15 cellular contexts compared by ENCODE assay signal in genomic region chr5:83972909-83973308, GRCh38.
"Had no signal": no experiment of that assay in that cellular context is flagged by ENCODE, and none has a peak within 500 bp of the region (broad histone marks: within the 10 kb centered on the region; RNA-seq: fewer than 3 reads in every experiment).

No MANE protein-coding gene starts in this region.

- H3K4me3 ChIP-seq: esophagus muscularis mucosa, gastrocnemius medialis, right atrium auricular region, thyroid gland had no signal

- H3K4me3 Mint-ChIP-seq: immature natural killer cell; naive thymus-derived CD4-positive, alpha-beta T cell; type B pancreatic cell had no signal

- H3K9me3 Mint-ChIP-seq: type B pancreatic cell had no signal

- H3K27me3 ChIP-seq: esophagus muscularis mucosa, gastrocnemius medialis, neutrophil, right atrium auricular region, thyroid gland had no signal

- ATAC-seq: gastrocnemius medialis; left colon; naive thymus-derived CD4-positive, alpha-beta T cell had no signal

- H3K27ac Mint-ChIP-seq: immature natural killer cell; naive thymus-derived CD4-positive, alpha-beta T cell; type B pancreatic cell had no signal

- DNase-seq: effector memory CD4-positive, alpha-beta T cell; gastrocnemius medialis; immature natural killer cell; left colon; naive thymus-derived CD4-positive, alpha-beta T cell; small intestine; stimulated activated CD4-positive, alpha-beta T cell treated with anti-CD3 and anti-CD28 coated beads, Interleukin-12 subunit alpha, Interleukin-12 subunit beta, amount 100 ng/mL, for 4 hours; stimulated activated naive CD4-positive, alpha-beta T cell treated with Interleukin-2 at 50 U/mL for 16 hours; thyroid gland had no signal

- H3K27me3 Mint-ChIP-seq: naive thymus-derived CD4-positive, alpha-beta T cell; type B pancreatic cell had no signal

- H3K4me1 Mint-ChIP-seq: immature natural killer cell; naive thymus-derived CD4-positive, alpha-beta T cell had no signal

- H3K9me3 ChIP-seq: esophagus muscularis mucosa, gastrocnemius medialis, neutrophil, right atrium auricular region, thyroid gland had no signal

- FAIRE-seq: urothelium cell line had no signal

- H3K27ac ChIP-seq: epithelial cell of prostate, esophagus muscularis mucosa, gastrocnemius medialis, neutrophil, right atrium auricular region, thyroid gland had no signal

- H3K4me1 ChIP-seq: esophagus muscularis mucosa, gastrocnemius medialis, right atrium auricular region, thyroid gland had no signal

- H3K36me3 Mint-ChIP-seq: immature natural killer cell; naive thymus-derived CD4-positive, alpha-beta T cell; type B pancreatic cell had no signal

- H3K36me3 ChIP-seq: esophagus muscularis mucosa, gastrocnemius medialis, neutrophil, right atrium auricular region, thyroid gland had no signal
